ENCODE assay signal across 24 cellular contexts in genomic region chr19:43511324-43511723, GRCh38. TPM values are rescaled to one million over a fixed set of nuclear protein-coding genes. Genes with fewer than 3 reads are reported as not detected.
DNase-seq lines count a peak whose midpoint lies in the region; ATAC-seq and TF ChIP-seq lines count a peak whose summit lies in the region.
"Had no signal": no experiment of that assay in that cellular context is flagged by ENCODE, and none has a peak within 500 bp of the region (broad histone marks: within the 10 kb centered on the region; RNA-seq: fewer than 3 reads in every experiment).

No MANE protein-coding gene starts in this region.

- H3K36me3 ChIP-seq in mucosa of descending colon (ENCODE audit: low read depth) = no peaks in the 10 kb centered on the region
- H3K36me3 ChIP-seq: BE2C had no signal

- H3K9me3 ChIP-seq in mucosa of descending colon = no peaks in the 10 kb centered on the region
- H3K9me3 ChIP-seq: BE2C, BLaER1 had no signal

- no peak overlapping the region for H3K4me3 ChIP-seq in mucosa of descending colon
- H3K4me3 ChIP-seq: BLaER1, GM12878 had no signal

- no peak for DNase-seq in mucosa of descending colon
- DNase-seq: 8988T; ACHN; BE2C; C1 segment of cervical spinal cord; CD4-positive, alpha-beta memory T cell; CD4-positive, CD25-positive, alpha-beta regulatory T cell; CD8-positive, alpha-beta memory T cell; COR-L47; DMS 273 treated with DMSO at 0.1 percent for 48 hours; DMS153; DMS53; DMS79; DND-41; EL; GDM1 had no signal

- peak; percentile 35 for ATAC-seq in esophagus mucosa
- peak; percentile 75 for ATAC-seq in mucosa of descending colon
- ATAC-seq in HG02885 (IDR thresholded peaks at IDR 0.05; ENCODE audit: poor library complexity, unreplicated experiment) = no peak
- no peak for ATAC-seq in HG03460 (IDR thresholded peaks at IDR 0.05; ENCODE audit: unreplicated experiment)
- no peak for ATAC-seq in HG03159 (IDR thresholded peaks at IDR 0.05; ENCODE audit: unreplicated experiment)
- ATAC-seq: GM12878 had no signal

- no peaks in the 10 kb centered on the region for H3K4me1 ChIP-seq in mucosa of descending colon (ENCODE audit: low read depth)
- H3K4me1 ChIP-seq: BE2C had no signal

- intact Hi-C loops in mucosa of descending colon (cut with DNase I, micrococcal nuclease) = no loop called here

- TF ChIP-seq CTCF in mucosa of descending colon (IDR thresholded peaks at IDR 0.05) = no peak

RNA-seq across cellular contexts. Expression of gene PHLDB3, which starts 6.8 kb away (rescaled TPM):
- 52.2 TPM for total RNA-seq in esophagus mucosa
- total RNA-seq in mucosa of descending colon = 10 to 100 TPM; 13.2 to 22.4 (median 21.3) TPM

RNA-seq across cellular contexts. Expression of gene ETHE1, which starts 15.7 kb away (rescaled TPM):
- total RNA-seq in esophagus mucosa = 81.9 TPM
- total RNA-seq in mucosa of descending colon = 100 to 1,000 TPM; 235 to 713 (median 450) TPM

RNA-seq across cellular contexts. Expression of gene ZNF575, which starts 21.7 kb away (rescaled TPM):
- total RNA-seq in esophagus mucosa (0.72 TPM), mucosa of descending colon (10 to 100 TPM in 1 of 3 donors, 1 to 10 TPM in 2; 9.1 to 18.2 (median 9.6) TPM)
- total RNA-seq: Daoy, G401 had no signal

RNA-seq across cellular contexts. Expression of gene LYPD3, which starts 45.9 kb away (rescaled TPM):
- total RNA-seq in esophagus mucosa (739 TPM), mucosa of descending colon (1 to 10 TPM in 1 of 3 donors, under 1 TPM in 2; 0.23 to 1.5 (median 0.46) TPM)
- total RNA-seq: G401 had no signal

Comparison
In these comparisons a context has a peak if more than half of its experiments do, and no peak if none do; other contexts are left out.
1. ATAC-seq: peak in esophagus mucosa (single experiment) and mucosa of descending colon (single experiment); none in HG02885 (single experiment), HG03460 (single experiment) and HG03159 (single experiment).